12 cellular contexts compared by ENCODE assay signal in genomic region chr9:61226438-61226837, GRCh38. TPM values are rescaled to one million over a fixed set of nuclear protein-coding genes. Genes with fewer than 3 reads are reported as not detected.
DNase-seq lines count a peak whose midpoint lies in the region; TF ChIP-seq lines count a peak whose summit lies in the region.
"Not testable (repeated sequence)": the region's sequence is repeated elsewhere in the genome, so short reads cannot be mapped to it uniquely, and the experiment has no call there.
"Had no signal": no experiment of that assay in that cellular context is flagged by ENCODE, and none has a peak within 500 bp of the region (broad histone marks: within the 10 kb centered on the region; RNA-seq: fewer than 3 reads in every experiment).

No MANE protein-coding gene starts in this region.

- H3K36me3 ChIP-seq in brain microvascular endothelial cell (replicated peaks), result not testable (repeated sequence)

- not testable (repeated sequence) for H3K27me3 ChIP-seq in brain microvascular endothelial cell (replicated peaks)

- H3K36me3 Mint-ChIP-seq in HFFc6 (ENCODE audit: low read depth), result not testable (repeated sequence)

- H3K4me3 Mint-ChIP-seq in HFFc6, result not testable (repeated sequence)

- in situ Hi-C loops in SK-MEL-5 (cut with HindIII; ENCODE audit: low pct_unique_long_range_greater_than_20kb, low sequenced_read_pairs); brain microvascular endothelial cell (cut with HindIII; ENCODE audit: low pct_ligation_motif_present, low sequenced_read_pairs): not testable (repeated sequence)

- H3K4me3 ChIP-seq in brain microvascular endothelial cell (ENCODE audit: low read depth, low read length); choroid plexus epithelial cell (ENCODE audit: low read depth, low read length): not testable (repeated sequence)

- DNase-seq in EH (ENCODE audit: low read depth), result peak; percentile 20
- peak; percentile 1 for DNase-seq in HFFc6
- DNase-seq in SK-MEL-5 (ENCODE audit: low read depth, low spot score), result peak; percentile 49
- DNase-seq in brain microvascular endothelial cell, result peak; percentile 19
- DNase-seq in choroid plexus epithelial cell (ENCODE audit: low read depth), result peak; percentile 23
- DNase-seq in iris pigment epithelial cell (ENCODE audit: low read depth), result peak; percentile 27

- H3K27ac ChIP-seq in brain microvascular endothelial cell, result not testable (repeated sequence)

- H3K27ac Mint-ChIP-seq in HFFc6, result not testable (repeated sequence)

- not testable (repeated sequence) for H3K9me3 Mint-ChIP-seq in HFFc6

- not testable (repeated sequence) for TF ChIP-seq CTCF in HFFc6 (IDR thresholded peaks at IDR 0.05); brain microvascular endothelial cell (IDR thresholded peaks at IDR 0.05; ENCODE audit: low read depth, low read length, missing control alignments); choroid plexus epithelial cell (conservative IDR thresholded peaks at IDR 0.05; ENCODE audit: low read depth, low read length)

- H3K4me1 Mint-ChIP-seq in HFFc6 (ENCODE audit: low read depth), result not testable (repeated sequence)

- H3K27me3 Mint-ChIP-seq in HFFc6 (ENCODE audit: insufficient read depth), result not testable (repeated sequence)

RNA-seq across cellular contexts. Expression of gene SPATA31A7, which starts 36.6 kb away (rescaled TPM):
- not detected for total RNA-seq in HFFc6 (2021; fragmentation: NEBNext Ultra II Directional; extraction: Animal tissue kit (Norgen Biotek cat#: 25700))
- 0.03 TPM in 1 of 2 replicates, not detected in the other for total RNA-seq in SK-MEL-5 (2014; rRNA removed; shearing (Covaris generic))
- polyA plus RNA-seq in SK-MEL-5 (2015; cell fraction: cytosol; rRNA removed), result 0.11 and 0.29 TPM in 2 replicates
- 0.14 TPM in 1 of 2 replicates, not detected in the other for polyA plus RNA-seq in SK-MEL-5 (2015; cell fraction: nucleus; rRNA removed)
- total RNA-seq: A673; CD4-positive, alpha-beta memory T cell; GM23338; HT1080 had no signal
- polyA plus RNA-seq: AG04450; CD14-positive monocyte; CD4-positive, alpha-beta memory T cell; GM23338 had no signal
